In genomic region chr1:161539731-161540561, GRCh38 we compare ENCODE assay signal across 1 cellular context.
A peak's percentile ranks its signal among the peaks of the same experiment; 100 is the strongest.
TF ChIP-seq lines count a peak whose summit lies in the region.

No MANE protein-coding gene starts in this region.

TF ChIP-seq in HEK293, 187 proteins besides CTCF, POLR2A, EP300 and RAD21 (continued from another document and continues in another):
- TF ChIP-seq ZBTB8A (tag by site-specific recombination; IDR thresholded peaks at IDR 0.05) (peak; percentile 84), ZFP69B (tag by site-specific recombination; IDR thresholded peaks at IDR 0.05) (peak; percentile 73), ZBTB21 (tag by site-specific recombination; IDR thresholded peaks at IDR 0.05) (peak; percentile 82), ZNF362 (tag by site-specific recombination; IDR thresholded peaks at IDR 0.05) (peak; percentile 100), ZNF639 (tag by site-specific recombination; IDR thresholded peaks at IDR 0.05) (peak; percentile 80), REPIN1 (tag by site-specific recombination; IDR thresholded peaks at IDR 0.05; ENCODE audit: low read depth) (peak; percentile 50; the same call in 1 of the 2 replicates), ZBTB17 (tag by site-specific recombination; IDR thresholded peaks at IDR 0.05) (peak; percentile 99), ZNF449 (tag by site-specific recombination; IDR thresholded peaks at IDR 0.05) (peak; percentile 48; the same call in 1 of the 2 replicates), ZNF664 (tag by site-specific recombination; IDR thresholded peaks at IDR 0.05) (peak; percentile 53; the same call in 1 of the 2 replicates), ZNF660 (tag by site-specific recombination; IDR thresholded peaks at IDR 0.05) (peak; percentile 99), ZNF324 (tag by site-specific recombination; IDR thresholded peaks at IDR 0.05) (peak; percentile 88), ZNF768 (tag by site-specific recombination; IDR thresholded peaks at IDR 0.05) (0 out of 2 replicates have a peak, but pooled peaks have one; percentile 37), ZEB2 (tag by site-specific recombination; IDR thresholded peaks at IDR 0.05) (peak; percentile 97), ZNF391 (tag by site-specific recombination; IDR thresholded peaks at IDR 0.05; ENCODE audit: borderline replicate concordance, low read depth) (peak; percentile 84), ZNF777 (tag by site-specific recombination; IDR thresholded peaks at IDR 0.05; ENCODE audit: borderline replicate concordance) (peak; percentile 27; the same call in 1 of the 2 replicates), KLF7 (tag by site-specific recombination; IDR thresholded peaks at IDR 0.05; ENCODE audit: borderline replicate concordance) (peak; percentile 95), ZNF2 (tag by site-specific recombination; IDR thresholded peaks at IDR 0.05) (peak; percentile 97), ZNF692 (tag by site-specific recombination; IDR thresholded peaks at IDR 0.05) (peak; percentile 79), ZNF629 (tag by site-specific recombination; IDR thresholded peaks at IDR 0.05) (peak; percentile 89), ZNF623 (tag by site-specific recombination; IDR thresholded peaks at IDR 0.05) (peak; percentile 30; the same call in 1 of the 2 replicates), ZNF184 (tag by site-specific recombination; IDR thresholded peaks at IDR 0.05) (peak; percentile 84), ZNF610 (tag by site-specific recombination; IDR thresholded peaks at IDR 0.05; ENCODE audit: borderline replicate concordance) (peak; percentile 85), SCRT2 (tag by site-specific recombination; IDR thresholded peaks at IDR 0.05) (peak; percentile 39; the same call in 1 of the 2 replicates), PATZ1 (tag by site-specific recombination; IDR thresholded peaks at IDR 0.05) (peak; percentile 47), GLIS2 (tag by site-specific recombination; IDR thresholded peaks at IDR 0.05) (peak; percentile 43; the same call in 1 of the 2 replicates), ZBTB26 (tag by site-specific recombination; optimal IDR thresholded peaks at IDR 0.05) (peak; percentile 50), SP3 (tag by site-specific recombination; IDR thresholded peaks at IDR 0.05) (0 out of 2 replicates have a peak, but pooled peaks have one; percentile 34), ZFP37 (tag by site-specific recombination; IDR thresholded peaks at IDR 0.05) (peak; percentile 93), ZBTB44 (tag by site-specific recombination; IDR thresholded peaks at IDR 0.05) (peak; percentile 68; the same call in 1 of the 2 replicates), ZNF76 (tag by site-specific recombination; IDR thresholded peaks at IDR 0.05; ENCODE audit: borderline replicate concordance, low read depth) (peak; percentile 79; the same call in 1 of the 2 replicates), ZNF335 (tag by site-specific recombination; conservative IDR thresholded peaks at IDR 0.05) (peak; percentile 89), ZNF501 (tag by site-specific recombination; IDR thresholded peaks at IDR 0.05) (peak; percentile 99), ZNF518A (tag by site-specific recombination; conservative IDR thresholded peaks at IDR 0.05; ENCODE audit: low read depth) (peak; percentile 36; the same call in 1 of the 2 replicates), ZNF785 (tag by site-specific recombination; IDR thresholded peaks at IDR 0.05) (peak; percentile 36; the same call in 1 of the 2 replicates), ZBTB11 (tag by site-specific recombination; conservative IDR thresholded peaks at IDR 0.05; ENCODE audit: low read depth) (peak; percentile 45; the same call in 1 of the 2 replicates), ZSCAN23 (tag by site-specific recombination; IDR thresholded peaks at IDR 0.05) (peak; percentile 68; the same call in 1 of the 2 replicates), ZNF341 (tag by site-specific recombination; IDR thresholded peaks at IDR 0.05; ENCODE audit: low read depth) (0 out of 2 replicates have a peak, but pooled peaks have one; percentile 12), ZNF366 (tag by site-specific recombination; conservative IDR thresholded peaks at IDR 0.05) (peak; percentile 73), ZNF600 (tag by site-specific recombination; IDR thresholded peaks at IDR 0.05) (peak; percentile 79)
